ENCODE assay signal across 8 cellular contexts in the genomic region with DNA sequence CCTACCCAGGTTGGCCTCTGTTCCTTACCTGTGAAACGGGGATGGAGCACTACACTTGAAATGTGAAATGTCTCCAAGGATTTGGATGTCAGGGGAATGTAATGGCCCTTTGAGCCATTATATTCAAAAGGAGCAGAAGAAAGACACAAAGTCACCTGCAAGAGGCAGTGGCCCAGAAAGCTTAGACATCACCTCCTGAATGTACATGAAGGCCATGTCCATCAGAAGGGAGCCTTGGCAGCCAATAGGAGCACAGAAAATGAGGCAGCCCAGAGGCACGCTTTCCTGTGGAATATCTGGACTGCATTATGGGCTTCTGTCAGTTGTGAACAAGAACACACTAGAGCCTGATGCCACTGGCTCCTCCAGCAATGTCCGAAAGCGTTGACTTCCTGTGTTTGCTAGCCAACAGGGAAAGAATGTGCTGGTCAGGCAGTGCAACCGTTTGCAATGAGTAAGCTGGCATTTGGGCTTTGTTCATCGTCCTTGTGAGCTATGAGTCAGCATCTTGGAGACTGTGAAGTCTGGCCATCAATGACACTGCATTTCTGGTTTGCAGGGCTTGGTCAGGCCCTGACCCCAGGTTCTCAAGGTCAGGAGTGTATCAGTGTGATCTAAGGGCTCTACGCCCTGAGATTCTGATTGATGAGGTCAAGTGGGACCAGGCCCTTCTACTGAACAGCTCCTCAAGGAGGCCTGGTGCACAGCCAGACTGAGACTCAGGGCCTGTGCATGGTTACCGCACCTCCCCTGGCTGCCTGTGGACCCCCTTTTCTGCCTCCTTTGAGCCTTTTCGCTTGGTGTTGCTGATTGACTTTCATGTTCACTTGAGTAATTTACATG.
A peak's percentile ranks its signal among the peaks of the same experiment; 100 is the strongest.
DNase-seq lines count a peak whose midpoint lies in the region; ATAC-seq and TF ChIP-seq lines count a peak whose summit lies in the region.

No MANE protein-coding gene starts in this region.

- TF ChIP-seq CTCF in RWPE2 (IDR thresholded peaks at IDR 0.05; ENCODE audit: poor library complexity, severe bottlenecking): no peak
- no peak for TF ChIP-seq CTCF in fibroblast of villous mesenchyme (IDR thresholded peaks at IDR 0.05; ENCODE audit: insufficient read depth, low read depth, low read length)
- no peak for TF ChIP-seq CTCF in psoas muscle (IDR thresholded peaks at IDR 0.05)
- no peak for TF ChIP-seq CTCF in CD8-positive, alpha-beta T cell (IDR thresholded peaks at IDR 0.05)

- no peaks in the 10 kb centered on the region for H3K9me3 ChIP-seq in RWPE2 (ENCODE audit: severe bottlenecking)
- H3K9me3 ChIP-seq in psoas muscle: no peaks in the 10 kb centered on the region
- H3K9me3 ChIP-seq in CD8-positive, alpha-beta T cell (ENCODE audit: low read length): no peaks in the 10 kb centered on the region

- intact Hi-C loops in psoas muscle (cut with DNase I): no loop called here
- intact Hi-C loops in activated CD4-positive, alpha-beta memory T cell treated with anti-CD3 and anti-CD28 coated beads for 36 hours (cut with micrococcal nuclease): no loop called here
- intact Hi-C loops in CD8-positive, alpha-beta T cell (cut with DNase I, micrococcal nuclease): loop anchor here in 1 of 2 experiments (5.0 kb wide), 1 partner anchor 941 kb away; no protein-coding TSS in a partner anchor

- H3K36me3 ChIP-seq in RWPE2 (ENCODE audit: low read depth) (no peaks in the 10 kb centered on the region), psoas muscle (ENCODE audit: insufficient read depth in 1 of 2, low read depth in 1 of 2) (no peaks in the 10 kb centered on the region)
- no peaks in the 10 kb centered on the region for H3K36me3 ChIP-seq in CD8-positive, alpha-beta T cell (ENCODE audit: insufficient read depth, low read length)

- 55 to 65% (median 60%) methylated on average over 9 of the region's 9 CpGs for WGBS in psoas muscle, 3 donors

- H3K4me1 Mint-ChIP-seq in activated CD4-positive, alpha-beta memory T cell treated with anti-CD3 and anti-CD28 coated beads for 36 hours (ENCODE audit: low read depth): no peaks in the 10 kb centered on the region
- no peaks in the 10 kb centered on the region for H3K4me1 Mint-ChIP-seq in CD8-positive, alpha-beta T cell (ENCODE audit: low read depth)

- no peaks in the 10 kb centered on the region for H3K27me3 ChIP-seq in RWPE2 (ENCODE audit: insufficient read depth, poor library complexity, severe bottlenecking)
- no peaks in the 10 kb centered on the region for H3K27me3 ChIP-seq in psoas muscle (ENCODE audit: insufficient read depth in 3 of 3, low read length in 2 of 3)
- no peaks in the 10 kb centered on the region for H3K27me3 ChIP-seq in CD8-positive, alpha-beta T cell (ENCODE audit: insufficient read depth, low read length)

- POLR2A ChIA-PET in activated CD4-positive, alpha-beta memory T cell treated with anti-CD3 and anti-CD28 coated beads for 36 hours (lab: Charles Lee): no interaction called here
- POLR2A ChIA-PET in CD8-positive, alpha-beta T cell (lab: Charles Lee): no interaction called here

- H3K4me3 Mint-ChIP-seq in activated CD4-positive, alpha-beta memory T cell treated with anti-CD3 and anti-CD28 coated beads for 36 hours: no peak overlapping the region
- no peak overlapping the region for H3K4me3 Mint-ChIP-seq in CD8-positive, alpha-beta T cell

- peak; percentile 90 for DNase-seq in Daoy (ENCODE audit: low read depth)
- DNase-seq in RWPE2 (ENCODE audit: low spot score): peak; percentile 72
- peak; percentile 93 for DNase-seq in fibroblast of villous mesenchyme (ENCODE audit: low read depth)
- peak; percentile 43 to 59 for DNase-seq in psoas muscle
- no peak for DNase-seq in activated CD4-positive, alpha-beta memory T cell treated with anti-CD3 and anti-CD28 coated beads for 36 hours
- no peak for DNase-seq in NCI-H1417 (lab: John Stamatoyannopoulos, UW)
- DNase-seq in CD8-positive, alpha-beta T cell: no peak
- DNase-seq in NCI-H748 treated with DMSO at 0.1 percent for 48 hours (lab: John Stamatoyannopoulos, UW): no peak

- ATAC-seq in RWPE2 (ENCODE audit: low read depth): peak; percentile 98
- ATAC-seq in psoas muscle: peak; percentile 90 to 97 (median 96)
- no peak for ATAC-seq in CD8-positive, alpha-beta T cell

- peaks cover 10% of the 10 kb centered on the region for H3K4me1 ChIP-seq in RWPE2 (ENCODE audit: insufficient read depth, poor library complexity, severe bottlenecking)
- no peaks in the 10 kb centered on the region for H3K4me1 ChIP-seq in psoas muscle
- no peaks in the 10 kb centered on the region for H3K4me1 ChIP-seq in CD8-positive, alpha-beta T cell (ENCODE audit: insufficient read depth, low read length)

- H3K4me3 ChIP-seq in RWPE2 (ENCODE audit: severe bottlenecking) (no peak overlapping the region), fibroblast of villous mesenchyme (ENCODE audit: low read depth, low read length) (no peak overlapping the region), psoas muscle (no peak overlapping the region)
- H3K4me3 ChIP-seq in CD8-positive, alpha-beta T cell (ENCODE audit: low read depth, low read length): no peak overlapping the region

- H3K36me3 Mint-ChIP-seq in activated CD4-positive, alpha-beta memory T cell treated with anti-CD3 and anti-CD28 coated beads for 36 hours: no peaks in the 10 kb centered on the region
- no peaks in the 10 kb centered on the region for H3K36me3 Mint-ChIP-seq in CD8-positive, alpha-beta T cell

- no peak overlapping the region for H3K27ac Mint-ChIP-seq in activated CD4-positive, alpha-beta memory T cell treated with anti-CD3 and anti-CD28 coated beads for 36 hours
- no peak overlapping the region for H3K27ac Mint-ChIP-seq in CD8-positive, alpha-beta T cell

- H3K27ac ChIP-seq in RWPE2 (ENCODE audit: poor library complexity, severe bottlenecking) (peak overlapping the region; percentile 61), psoas muscle (peak overlapping the region; percentile 39)
- H3K27ac ChIP-seq in CD8-positive, alpha-beta T cell (ENCODE audit: low read depth, low read length): no peak overlapping the region

- H3K9me3 Mint-ChIP-seq in activated CD4-positive, alpha-beta memory T cell treated with anti-CD3 and anti-CD28 coated beads for 36 hours: no peaks in the 10 kb centered on the region
- no peaks in the 10 kb centered on the region for H3K9me3 Mint-ChIP-seq in CD8-positive, alpha-beta T cell

- no peaks in the 10 kb centered on the region for H3K27me3 Mint-ChIP-seq in activated CD4-positive, alpha-beta memory T cell treated with anti-CD3 and anti-CD28 coated beads for 36 hours
- no peaks in the 10 kb centered on the region for H3K27me3 Mint-ChIP-seq in CD8-positive, alpha-beta T cell (ENCODE audit: low read depth)

- CTCF ChIA-PET in activated CD4-positive, alpha-beta memory T cell treated with anti-CD3 and anti-CD28 coated beads for 36 hours (lab: Charles Lee): no interaction called here
- CTCF ChIA-PET in CD8-positive, alpha-beta T cell (lab: Charles Lee): no interaction called here

Comparison
In these comparisons a context has a peak if more than half of its experiments do, and no peak if none do; other contexts are left out.
1. DNase-seq: peak in Daoy (single experiment), RWPE2 (single experiment), fibroblast of villous mesenchyme (single experiment) and psoas muscle (2 of 2); none in activated CD4-positive, alpha-beta memory T cell treated with anti-CD3 and anti-CD28 coated beads for 36 hours (single experiment), NCI-H1417 (0 of 3), CD8-positive, alpha-beta T cell (0 of 7) and NCI-H748 treated with DMSO at 0.1 percent for 48 hours (single experiment).